Comparison of ENCODE assay signal across 12 cellular contexts in the genomic region with DNA sequence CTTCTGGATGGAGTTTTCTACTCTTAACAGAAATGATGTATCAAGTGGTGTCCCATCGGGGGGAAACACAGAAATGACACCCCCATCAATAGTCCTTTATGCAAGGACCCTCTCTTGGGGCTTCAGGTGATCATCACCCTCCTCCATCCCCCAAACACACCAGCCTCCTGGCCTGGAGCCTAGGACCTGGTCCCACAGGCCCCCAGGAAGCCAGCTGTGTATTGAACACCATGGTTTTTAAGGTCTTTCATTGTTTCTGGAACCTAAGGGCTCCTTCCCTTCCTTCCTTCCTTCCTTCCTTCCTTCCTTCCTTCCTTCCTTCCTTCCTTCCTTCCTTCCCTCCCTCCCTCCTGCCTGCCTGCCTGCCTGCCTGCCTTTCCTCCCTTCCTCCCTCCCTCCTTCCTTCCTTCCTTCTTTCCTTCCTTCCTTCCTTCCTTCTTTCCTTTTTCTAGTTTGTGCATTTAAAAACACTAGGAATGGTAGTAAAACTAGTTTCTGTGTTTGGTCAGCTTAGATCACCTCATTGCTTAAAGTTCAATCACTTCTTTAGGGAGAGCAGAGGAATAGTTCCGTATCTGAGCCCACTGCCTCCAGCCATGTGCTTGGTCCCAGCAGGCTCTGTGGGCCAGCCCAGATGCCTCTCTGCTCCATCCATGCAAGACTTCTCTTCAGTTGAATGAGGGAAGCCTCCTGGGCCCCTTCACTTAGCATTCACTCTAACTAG. TPM values are rescaled to one million over a fixed set of nuclear protein-coding genes. Genes with fewer than 3 reads are reported as not detected.
"Had no signal": no experiment of that assay in that cellular context is flagged by ENCODE, and none has a peak within 500 bp of the region (broad histone marks: within the 10 kb centered on the region; RNA-seq: fewer than 3 reads in every experiment).

No MANE protein-coding gene starts in this region.

- H3K4me1 ChIP-seq: HAP-1 had no signal

- H2AFZ ChIP-seq: GM23248 had no signal

- H3K4me3 ChIP-seq: GM23248, HAP-1, K562 had no signal

- DNase-seq: GM23248, GOT3, H7, Kasumi-1, KG1 had no signal

- H3K9ac ChIP-seq: GM23248 had no signal

- H3K9me3 ChIP-seq: HAP-1 had no signal

- H3K36me3 ChIP-seq: HAP-1 had no signal

- ATAC-seq: HCT116, HepG2, K562 had no signal

- H3K27ac ChIP-seq: GM23248, HL-60 had no signal

RNA-seq across cellular contexts. Expression of gene ASIC2, which starts 23.6 kb away (rescaled TPM):
- total RNA-seq: H4, HepG2, HT1080, K562 had no signal
- polyA plus RNA-seq: GM23248, HepG2, K562 had no signal
